In the genomic region with DNA sequence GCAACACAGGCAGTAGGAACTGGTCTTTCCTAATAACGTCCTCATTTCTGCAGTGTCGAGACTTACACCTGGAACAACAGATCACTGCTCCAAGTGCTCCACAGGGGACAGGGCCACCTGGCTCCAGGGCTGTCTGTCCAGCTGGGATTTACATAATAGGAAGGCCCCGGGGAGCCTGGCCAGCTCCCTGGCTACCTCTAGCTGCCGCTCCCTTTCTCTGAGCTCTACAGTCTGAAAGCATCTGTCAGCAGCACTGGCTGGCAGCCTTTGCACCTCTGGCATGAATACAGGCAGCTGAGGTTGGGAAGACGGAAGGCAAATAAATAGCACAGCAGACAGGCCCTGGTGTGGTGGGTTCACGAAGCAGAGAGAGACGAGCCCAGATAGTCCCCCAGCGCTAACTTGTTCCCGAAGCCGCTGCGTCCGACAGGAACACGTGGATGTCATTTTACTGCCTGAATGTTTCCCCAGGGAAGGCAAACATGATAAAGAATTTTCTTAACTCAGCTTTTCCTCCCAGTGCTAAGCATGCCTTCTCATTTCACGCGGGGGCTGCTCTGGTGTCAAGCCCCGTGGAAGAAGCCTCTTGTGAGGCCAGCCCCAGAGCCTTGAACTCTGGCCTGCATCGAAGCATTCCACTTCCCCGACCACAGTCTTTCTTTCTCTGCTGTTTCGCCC, we compare ENCODE assay signal across 15 cellular contexts.
DNase-seq lines count a peak whose midpoint lies in the region; ATAC-seq and TF ChIP-seq lines count a peak whose summit lies in the region.
"Had no signal": no experiment of that assay in that cellular context is flagged by ENCODE, and none has a peak within 500 bp of the region (broad histone marks: within the 10 kb centered on the region; RNA-seq: fewer than 3 reads in every experiment).

No MANE protein-coding gene starts in this region.

- CTCF ChIA-PET in CD4-positive, alpha-beta T cell (lab: Charles Lee), result no interaction called here

- peaks cover 0 to 2% (median 0%) of the 10 kb centered on the region in 3 donors for H3K27me3 ChIP-seq in psoas muscle (ENCODE audit: insufficient read depth in 3 of 3, low read length in 2 of 3)
- no peaks in the 10 kb centered on the region for H3K27me3 ChIP-seq in CD4-positive, alpha-beta T cell (ENCODE audit: control insufficient read depth, insufficient read depth, low read length)
- H3K27me3 ChIP-seq: BLaER1 had no signal

- POLR2A ChIA-PET in CD4-positive, alpha-beta T cell (lab: Charles Lee), result no interaction called here

- no peaks in the 10 kb centered on the region for H3K36me3 ChIP-seq in psoas muscle (ENCODE audit: insufficient read depth in 1 of 2, low read depth in 1 of 2)
- H3K36me3 ChIP-seq: BLaER1 had no signal

- no peaks in the 10 kb centered on the region for H3K36me3 Mint-ChIP-seq in progenitor cell of endocrine pancreas (ENCODE audit: insufficient read depth)
- H3K36me3 Mint-ChIP-seq in CD4-positive, alpha-beta T cell (ENCODE audit: low read depth), result no peaks in the 10 kb centered on the region
- H3K36me3 Mint-ChIP-seq: activated naive CD8-positive, alpha-beta T cell treated with anti-CD3 and anti-CD28 coated beads, Interleukin-2, amount 10 ng/mL, durations not matched to agents 7 days and 5 days; naive thymus-derived CD8-positive, alpha-beta T cell had no signal

- no peak overlapping the region for H3K27ac Mint-ChIP-seq in progenitor cell of endocrine pancreas
- no peak overlapping the region for H3K27ac Mint-ChIP-seq in CD4-positive, alpha-beta T cell
- H3K27ac Mint-ChIP-seq: activated naive CD8-positive, alpha-beta T cell treated with anti-CD3 and anti-CD28 coated beads, Interleukin-2, amount 10 ng/mL, durations not matched to agents 7 days and 5 days had no signal

- DNase-seq in ELF-1 (ENCODE audit: low read depth, low spot score), result peak; percentile 76
- DNase-seq in astrocyte of the hippocampus (ENCODE audit: low read depth, low spot score), result peak; percentile 65
- peak; percentile 41 for DNase-seq in iPS-NIHi11 (ENCODE audit: low spot score)
- DNase-seq in psoas muscle, result peak; percentile 68 to 84
- no peak for DNase-seq in progenitor cell of endocrine pancreas (ENCODE audit: low spot score, unreplicated experiment)
- DNase-seq in CD4-positive, alpha-beta T cell, result no peak
- no peak for DNase-seq in cerebellar cortex (ENCODE audit: low spot score)
- DNase-seq in activated CD4-positive, alpha-beta T cell treated with anti-CD3 and anti-CD28 coated beads, Interleukin-2, amount 50 U/mL, for 4 hours, result no peak
- DNase-seq: activated naive CD8-positive, alpha-beta T cell treated with anti-CD3 and anti-CD28 coated beads, Interleukin-2, amount 10 ng/mL, durations not matched to agents 7 days and 5 days; foreskin keratinocyte; naive thymus-derived CD8-positive, alpha-beta T cell; OCI-M1 had no signal

- WGBS in psoas muscle, 3 donors, result 3 to 9% (median 9%) methylated on average over 19 of the region's 19 CpGs

- H3K4me1 Mint-ChIP-seq in progenitor cell of endocrine pancreas (ENCODE audit: low read depth), result peaks cover 5% of the 10 kb centered on the region
- no peaks in the 10 kb centered on the region for H3K4me1 Mint-ChIP-seq in CD4-positive, alpha-beta T cell (ENCODE audit: low read depth)

- H3K9me3 Mint-ChIP-seq in progenitor cell of endocrine pancreas (ENCODE audit: low read depth), result no peaks in the 10 kb centered on the region
- no peaks in the 10 kb centered on the region for H3K9me3 Mint-ChIP-seq in CD4-positive, alpha-beta T cell
- H3K9me3 Mint-ChIP-seq: activated naive CD8-positive, alpha-beta T cell treated with anti-CD3 and anti-CD28 coated beads, Interleukin-2, amount 10 ng/mL, durations not matched to agents 7 days and 5 days had no signal

- H3K27me3 Mint-ChIP-seq in progenitor cell of endocrine pancreas, result peaks cover 21% of the 10 kb centered on the region
- peaks cover 7% of the 10 kb centered on the region for H3K27me3 Mint-ChIP-seq in CD4-positive, alpha-beta T cell

- intact Hi-C loops in psoas muscle (cut with DNase I), result no loop called here
- intact Hi-C loops in CD4-positive, alpha-beta T cell (cut with DNase I, micrococcal nuclease), result no loop called here

- no peak overlapping the region for H3K4me3 Mint-ChIP-seq in progenitor cell of endocrine pancreas (ENCODE audit: low read depth)
- no peak overlapping the region for H3K4me3 Mint-ChIP-seq in CD4-positive, alpha-beta T cell
- H3K4me3 Mint-ChIP-seq: activated naive CD8-positive, alpha-beta T cell treated with anti-CD3 and anti-CD28 coated beads, Interleukin-2, amount 10 ng/mL, durations not matched to agents 7 days and 5 days; naive thymus-derived CD8-positive, alpha-beta T cell had no signal

- TF ChIP-seq CTCF in psoas muscle (IDR thresholded peaks at IDR 0.05), result no peak
- TF ChIP-seq CTCF in progenitor cell of endocrine pancreas (IDR thresholded peaks at IDR 0.05; ENCODE audit: unreplicated experiment), result no peak
- TF ChIP-seq CTCF in CD4-positive, alpha-beta T cell (IDR thresholded peaks at IDR 0.05), result no peak

- H3K27ac ChIP-seq in psoas muscle, result peak overlapping the region; percentile 30
- no peak overlapping the region for H3K27ac ChIP-seq in CD4-positive, alpha-beta T cell (ENCODE audit: low read depth, low read length)
- H3K27ac ChIP-seq: BLaER1, foreskin keratinocyte, KMS-11 had no signal

- peak; percentile 75 to 87 (median 84) for ATAC-seq in psoas muscle
- no peak for ATAC-seq in CD4-positive, alpha-beta T cell (ENCODE audit: poor library complexity)
- ATAC-seq: activated CD4-positive, CD25-positive, alpha-beta regulatory T cell treated with anti-CD3 and anti-CD28 coated beads, Interleukin-2, amount 50 U/mL, for 24 hours; foreskin keratinocyte; naive thymus-derived CD8-positive, alpha-beta T cell had no signal

- H3K4me1 ChIP-seq in psoas muscle, result peaks cover 9% of the 10 kb centered on the region
- H3K4me1 ChIP-seq: BLaER1, foreskin keratinocyte had no signal

- H3K4me3 ChIP-seq in psoas muscle, result no peak overlapping the region
- H3K4me3 ChIP-seq: BLaER1 had no signal

- no peaks in the 10 kb centered on the region for H3K9me3 ChIP-seq in psoas muscle
- H3K9me3 ChIP-seq in CD4-positive, alpha-beta T cell (ENCODE audit: control insufficient read depth, low read length), result no peaks in the 10 kb centered on the region
- H3K9me3 ChIP-seq: BLaER1 had no signal

Comparison
In these comparisons a context has a peak if more than half of its experiments do, and no peak if none do; other contexts are left out.
1. DNase-seq: peak in ELF-1 (single experiment), astrocyte of the hippocampus (single experiment), iPS-NIHi11 (single experiment) and psoas muscle (2 of 2); none in progenitor cell of endocrine pancreas (single experiment), CD4-positive, alpha-beta T cell (0 of 10), cerebellar cortex (single experiment) and activated CD4-positive, alpha-beta T cell treated with anti-CD3 and anti-CD28 coated beads, Interleukin-2, amount 50 U/mL, for 4 hours (0 of 2).